22 cellular contexts compared by ENCODE assay signal in the genomic region with DNA sequence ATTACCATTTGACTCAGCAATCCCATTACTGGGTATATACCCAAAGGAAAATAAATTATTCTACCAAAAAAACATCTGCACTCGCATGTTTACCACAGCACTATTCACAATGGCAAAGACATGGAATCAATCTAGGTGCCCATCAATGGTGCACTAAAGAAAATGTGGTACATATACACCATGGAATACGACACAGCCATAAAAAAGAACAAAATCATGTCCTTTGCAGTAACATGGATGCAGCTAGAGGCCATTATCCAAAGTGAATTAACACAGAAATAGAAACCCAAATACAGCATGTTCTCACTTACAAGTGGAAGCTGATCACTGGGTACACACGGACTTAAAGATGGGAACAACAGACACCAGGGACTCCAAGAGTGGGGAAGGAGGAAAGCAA. TPM values are rescaled to one million over a fixed set of nuclear protein-coding genes. Genes with fewer than 3 reads are reported as not detected.
DNase-seq lines count a peak whose midpoint lies in the region; ATAC-seq and TF ChIP-seq lines count a peak whose summit lies in the region.
"Had no signal": no experiment of that assay in that cellular context is flagged by ENCODE, and none has a peak within 500 bp of the region (broad histone marks: within the 10 kb centered on the region; RNA-seq: fewer than 3 reads in every experiment).

No MANE protein-coding gene starts in this region.

- H3K9me3 Mint-ChIP-seq in activated T-cell treated with anti-CD3 and anti-CD28 coated beads, Interleukin-2, amount 50 U/mL, for 72 hours: no peaks in the 10 kb centered on the region
- H3K9me3 Mint-ChIP-seq in Caco-2 (ENCODE audit: unreplicated experiment) (no peaks in the 10 kb centered on the region), nephron (no peaks in the 10 kb centered on the region)
- no peaks in the 10 kb centered on the region for H3K9me3 Mint-ChIP-seq in activated T-helper 2 cell treated with anti-CD3 and anti-CD28 coated beads, Interferon-gamma antibody, Interleukin-2, Interleukin-4, amounts not matched to agents 10 μg/mL and 5 μg/mL and 100 μg/mL, durations not matched to agents 14 hours and 24 hours and 36 hours
- H3K9me3 Mint-ChIP-seq: effector memory CD8-positive, alpha-beta T cell; stimulated activated naive B cell treated with anti-CD40 and anti-IgM and Interleukin-4, amounts not matched to agents 10 μg/mL and 1 μg/mL and 100 μg/mL, for 72 hours had no signal

- no peaks in the 10 kb centered on the region for H3K27me3 ChIP-seq in Caco-2 (replicated peaks; ENCODE audit: control insufficient read depth, insufficient read depth, low read length)
- H3K27me3 ChIP-seq: ascending aorta, pancreas, thyroid gland had no signal

- no peaks in the 10 kb centered on the region for H3K27me3 Mint-ChIP-seq in activated T-cell treated with anti-CD3 and anti-CD28 coated beads, Interleukin-2, amount 50 U/mL, for 72 hours (ENCODE audit: low read depth)
- H3K27me3 Mint-ChIP-seq in Caco-2 (ENCODE audit: insufficient read depth, unreplicated experiment) (no peaks in the 10 kb centered on the region), nephron (ENCODE audit: low read depth) (no peaks in the 10 kb centered on the region)
- no peaks in the 10 kb centered on the region for H3K27me3 Mint-ChIP-seq in activated T-helper 2 cell treated with anti-CD3 and anti-CD28 coated beads, Interferon-gamma antibody, Interleukin-2, Interleukin-4, amounts not matched to agents 10 μg/mL and 5 μg/mL and 100 μg/mL, durations not matched to agents 14 hours and 24 hours and 36 hours (ENCODE audit: low read depth)
- H3K27me3 Mint-ChIP-seq: effector memory CD8-positive, alpha-beta T cell; stimulated activated naive B cell treated with anti-CD40 and anti-IgM and Interleukin-4, amounts not matched to agents 10 μg/mL and 1 μg/mL and 100 μg/mL, for 72 hours had no signal

- no peaks in the 10 kb centered on the region for H3K4me1 ChIP-seq in Caco-2

- POLR2A ChIA-PET in Caco-2 (lab: Charles Lee): no interaction called here

- no peak for ATAC-seq in activated T-cell treated with anti-CD3 and anti-CD28 coated beads, Interleukin-2, amount 50 U/mL, for 72 hours (replicated peaks in 1 of 2)
- ATAC-seq in GM19452 (IDR thresholded peaks at IDR 0.05; ENCODE audit: unreplicated experiment): no peak
- ATAC-seq: effector memory CD8-positive, alpha-beta T cell; left ventricle myocardium superior; pancreas; sciatic nerve; stimulated activated naive B cell treated with anti-CD40 and anti-IgM and Interleukin-4, amounts not matched to agents 10 μg/mL and 1 μg/mL and 100 μg/mL, for 72 hours had no signal

- no peak for DNase-seq in activated T-cell treated with anti-CD3 and anti-CD28 coated beads, Interleukin-2, amount 50 U/mL, for 72 hours
- DNase-seq in activated T-cell treated with anti-CD3 and anti-CD28 coated beads, Interleukin-2, amount 50 U/mL, for 48 hours: no peak
- DNase-seq in Caco-2 (no peak), NCI-H446 (lab: John Stamatoyannopoulos, UW) (no peak), GOT3 (lab: John Stamatoyannopoulos, UW) (no peak)
- DNase-seq in activated T-helper 2 cell treated with anti-CD3 and anti-CD28 coated beads, Interferon-gamma antibody, Interleukin-2, Interleukin-4, amounts not matched to agents 10 μg/mL and 5 μg/mL and 100 μg/mL, durations not matched to agents 14 hours and 24 hours and 36 hours (ENCODE audit: low spot score): no peak
- DNase-seq: activated CD4-positive, alpha-beta T cell treated with anti-CD3 and anti-CD28 coated beads, Interleukin-2, amount 50 U/mL, for 1 hour; COR-L47; effector memory CD8-positive, alpha-beta T cell; head of caudate nucleus; left ventricle myocardium superior; MM.1S; NCI-H1694 treated with DMSO at 0.1 percent for 48 hours; pancreas; RPMI8226; SK-N-SH; stimulated activated naive B cell treated with anti-CD40 and anti-IgM and Interleukin-4, amounts not matched to agents 10 μg/mL and 1 μg/mL and 100 μg/mL, for 72 hours; thyroid gland had no signal

- H3K4me3 ChIP-seq in Caco-2 (ENCODE audit: low read depth, low read length): no peak overlapping the region
- H3K4me3 ChIP-seq: pancreas, thyroid gland had no signal

- peaks cover 5 to 10% of the 10 kb centered on the region in 2 donors for H3K36me3 Mint-ChIP-seq in activated T-cell treated with anti-CD3 and anti-CD28 coated beads, Interleukin-2, amount 50 U/mL, for 72 hours (ENCODE audit: insufficient read depth in 2 of 2)
- H3K36me3 Mint-ChIP-seq in Caco-2 (ENCODE audit: insufficient read depth, unreplicated experiment) (peaks cover 36% of the 10 kb centered on the region), nephron (ENCODE audit: low read depth) (peaks cover 10% of the 10 kb centered on the region)
- H3K36me3 Mint-ChIP-seq in activated T-helper 2 cell treated with anti-CD3 and anti-CD28 coated beads, Interferon-gamma antibody, Interleukin-2, Interleukin-4, amounts not matched to agents 10 μg/mL and 5 μg/mL and 100 μg/mL, durations not matched to agents 14 hours and 24 hours and 36 hours (ENCODE audit: low read depth): peaks cover 15% of the 10 kb centered on the region

- CTCF ChIA-PET in Caco-2 (lab: Charles Lee): interaction anchor here (0.7 kb wide), 1 partner anchor 189 kb away, joined by 3 read pairs; no protein-coding TSS in a partner anchor

- intact Hi-C loops in Caco-2 (cut with micrococcal nuclease; ENCODE audit: unreplicated experiment): loop anchor here (5.0 kb wide), 1 partner anchor 121 kb away; the partner anchor contains the start of gene CDC25C
- intact Hi-C loops in activated T-helper 2 cell treated with anti-CD3 and anti-CD28 coated beads, Interferon-gamma antibody, Interleukin-2, Interleukin-4, amounts not matched to agents 10 μg/mL and 5 μg/mL and 100 μg/mL, durations not matched to agents 14 hours and 24 hours and 36 hours (cut with micrococcal nuclease): no loop called here

- peaks cover 2% of the 10 kb centered on the region; the same call in 1 of the 2 replicates for H3K36me3 ChIP-seq in Caco-2 (ENCODE audit: control insufficient read depth, insufficient read depth, low read length)
- H3K36me3 ChIP-seq: thyroid gland had no signal

- peak overlapping the region; percentile 79 for H3K27ac Mint-ChIP-seq in activated T-cell treated with anti-CD3 and anti-CD28 coated beads, Interleukin-2, amount 50 U/mL, for 72 hours
- H3K27ac Mint-ChIP-seq in Caco-2 (ENCODE audit: unreplicated experiment) (no peak overlapping the region), nephron (no peak overlapping the region)
- H3K27ac Mint-ChIP-seq in activated T-helper 2 cell treated with anti-CD3 and anti-CD28 coated beads, Interferon-gamma antibody, Interleukin-2, Interleukin-4, amounts not matched to agents 10 μg/mL and 5 μg/mL and 100 μg/mL, durations not matched to agents 14 hours and 24 hours and 36 hours: no peak overlapping the region
- H3K27ac Mint-ChIP-seq: effector memory CD8-positive, alpha-beta T cell; stimulated activated naive B cell treated with anti-CD40 and anti-IgM and Interleukin-4, amounts not matched to agents 10 μg/mL and 1 μg/mL and 100 μg/mL, for 72 hours had no signal

- no peak for TF ChIP-seq CTCF in Caco-2 (IDR thresholded peaks at IDR 0.05; ENCODE audit: insufficient read depth in 1 of 2, low read depth in 1 of 2, low read length in 1 of 2, severe bottlenecking in 1 of 2, unreplicated experiment in 1 of 2)
- TF ChIP-seq CTCF in nephron (IDR thresholded peaks at IDR 0.05; ENCODE audit: unreplicated experiment in 3 of 3): no peak

- H3K9me3 ChIP-seq in Caco-2: no peaks in the 10 kb centered on the region
- H3K9me3 ChIP-seq: ascending aorta, pancreas, SK-N-SH, thyroid gland had no signal

- peaks cover 34% of the 10 kb centered on the region for H3K4me1 Mint-ChIP-seq in activated T-cell treated with anti-CD3 and anti-CD28 coated beads, Interleukin-2, amount 50 U/mL, for 72 hours (ENCODE audit: low read depth)
- H3K4me1 Mint-ChIP-seq in Caco-2 (ENCODE audit: low read depth, unreplicated experiment): no peaks in the 10 kb centered on the region
- H3K4me1 Mint-ChIP-seq in activated T-helper 2 cell treated with anti-CD3 and anti-CD28 coated beads, Interferon-gamma antibody, Interleukin-2, Interleukin-4, amounts not matched to agents 10 μg/mL and 5 μg/mL and 100 μg/mL, durations not matched to agents 14 hours and 24 hours and 36 hours (ENCODE audit: low read depth): peaks cover 11% of the 10 kb centered on the region
- H3K4me1 Mint-ChIP-seq in nephron: peaks cover 14% of the 10 kb centered on the region

- peak overlapping the region; percentile 43 to 65 for H3K4me3 Mint-ChIP-seq in activated T-cell treated with anti-CD3 and anti-CD28 coated beads, Interleukin-2, amount 50 U/mL, for 72 hours
- H3K4me3 Mint-ChIP-seq in Caco-2 (ENCODE audit: unreplicated experiment): peak overlapping the region; percentile 5
- H3K4me3 Mint-ChIP-seq in activated T-helper 2 cell treated with anti-CD3 and anti-CD28 coated beads, Interferon-gamma antibody, Interleukin-2, Interleukin-4, amounts not matched to agents 10 μg/mL and 5 μg/mL and 100 μg/mL, durations not matched to agents 14 hours and 24 hours and 36 hours (ENCODE audit: low read depth): peak overlapping the region; percentile 67
- H3K4me3 Mint-ChIP-seq in nephron: peak overlapping the region; percentile 63 to 85 (median 69)

- BruUV-seq in Caco-2 (replicated peaks; lab: Mats Ljungman, UMichigan): no TSS peak

RNA-seq across cellular contexts. Expression of gene CDC23, which starts 2.1 kb away (rescaled TPM):
- total RNA-seq in activated T-cell treated with anti-CD3 and anti-CD28 coated beads, Interleukin-2, amount 50 U/mL, for 72 hours: 10 to 100 TPM; 45.0 to 48.9 TPM
- total RNA-seq in Caco-2 (2022): 52.9 and 60.7 TPM in 2 replicates
- total RNA-seq in activated T-helper 2 cell treated with anti-CD3 and anti-CD28 coated beads, Interferon-gamma antibody, Interleukin-2, Interleukin-4, amounts not matched to agents 10 μg/mL and 5 μg/mL and 100 μg/mL, durations not matched to agents 14 hours and 24 hours and 36 hours: 41.5 and 45.8 TPM in 2 replicates

RNA-seq across cellular contexts. Expression of gene KIF20A, which starts 32.1 kb away (rescaled TPM):
- total RNA-seq in activated T-cell treated with anti-CD3 and anti-CD28 coated beads, Interleukin-2, amount 50 U/mL, for 72 hours: 10 to 100 TPM; 39.9 to 50.4 TPM
- 83.7 and 84.9 TPM in 2 replicates for total RNA-seq in Caco-2 (2022)
- total RNA-seq in activated T-helper 2 cell treated with anti-CD3 and anti-CD28 coated beads, Interferon-gamma antibody, Interleukin-2, Interleukin-4, amounts not matched to agents 10 μg/mL and 5 μg/mL and 100 μg/mL, durations not matched to agents 14 hours and 24 hours and 36 hours: 28.1 and 30.3 TPM in 2 replicates
- total RNA-seq: ascending aorta had no signal

RNA-seq across cellular contexts. Expression of gene BRD8, which starts 32.6 kb away (rescaled TPM):
- total RNA-seq in activated T-cell treated with anti-CD3 and anti-CD28 coated beads, Interleukin-2, amount 50 U/mL, for 72 hours: 10 to 100 TPM; 66.8 to 94.7 TPM
- total RNA-seq in Caco-2 (2022): 97.4 and 104 TPM in 2 replicates
- total RNA-seq in activated T-helper 2 cell treated with anti-CD3 and anti-CD28 coated beads, Interferon-gamma antibody, Interleukin-2, Interleukin-4, amounts not matched to agents 10 μg/mL and 5 μg/mL and 100 μg/mL, durations not matched to agents 14 hours and 24 hours and 36 hours: 45.4 and 48.4 TPM in 2 replicates

Comparison
In these comparisons a context has a peak if more than half of its experiments do, and no peak if none do; other contexts are left out.
1. H3K4me3 Mint-ChIP-seq: peak in every context shown above with its lines; median percentile 69 in nephron; 67 in activated T-helper 2 cell treated with anti-CD3 and anti-CD28 coated beads, Interferon-gamma antibody, Interleukin-2, Interleukin-4, amounts not matched to agents 10 μg/mL and 5 μg/mL and 100 μg/mL, durations not matched to agents 14 hours and 24 hours and 36 hours; 54 in activated T-cell treated with anti-CD3 and anti-CD28 coated beads, Interleukin-2, amount 50 U/mL, for 72 hours; 5 in Caco-2.